Comparison of ENCODE assay signal across 15 cellular contexts in genomic region chr15:76170426-76170800, GRCh38.
A peak's percentile ranks its signal among the peaks of the same experiment; 100 is the strongest.
DNase-seq lines count a peak whose midpoint lies in the region; ATAC-seq and TF ChIP-seq lines count a peak whose summit lies in the region.
"Had no signal": no experiment of that assay in that cellular context is flagged by ENCODE, and none has a peak within 500 bp of the region (broad histone marks: within the 10 kb centered on the region; RNA-seq: fewer than 3 reads in every experiment).

No MANE protein-coding gene starts in this region.

- no peaks in the 10 kb centered on the region for H4K20me1 ChIP-seq in IMR-90 (ENCODE audit: insufficient read depth, low read length)

- H2BK5ac ChIP-seq in IMR-90 (ENCODE audit: low read depth, low read length, poor library complexity, severe bottlenecking) (peak overlapping the region; percentile 46), neuronal stem cell (ENCODE audit: low read length) (no peak overlapping the region)

- in situ Hi-C loops in IMR-90 (cut with MboI; ENCODE audit: low sequenced_read_pairs), result no loop called here

- POLR2A ChIA-PET in IMR-90 (lab: Charles Lee; ENCODE audit: unreplicated experiment), result no interaction called here

- 100% methylated on average over 5 of the region's 8 CpGs; no CpG with 5 or more reads in 1 of the 2 experiments for WGBS in IMR-90 (ENCODE audit: extremely low coverage in 2 of 2, insufficient read length in 1 of 2), 2 experiments
- WGBS in neuronal stem cell (ENCODE audit: extremely low coverage in 2 of 2, insufficient read length in 2 of 2, insufficient replicate concordance in 1 of 2), 2 donors, result no CpG with 5 or more reads among the region's 8 CpGs
- WGBS in suprapubic skin, result 82% methylated on average over 2 of the region's 8 CpGs

- intact Hi-C loops in IMR-90 (cut with micrococcal nuclease), result no loop called here
- intact Hi-C loops in dendritic cell treated with granulocyte-macrophage colony-stimulating factor and Interleukin-4, amounts not matched to agents 40 ng/mL and 50 ng/mL, for 4 days (cut with micrococcal nuclease), result no loop called here

- H3K4me1 Mint-ChIP-seq in dendritic cell treated with granulocyte-macrophage colony-stimulating factor and Interleukin-4, amounts not matched to agents 40 ng/mL and 50 ng/mL, for 4 days (ENCODE audit: low read depth), result peaks cover 62% of the 10 kb centered on the region

- H4K91ac ChIP-seq in IMR-90 (ENCODE audit: insufficient read depth, low read depth, low read length) (peak overlapping the region; percentile 85), neuronal stem cell (ENCODE audit: low read depth, low read length, poor library complexity) (peak overlapping the region; percentile 81)

- no peak overlapping the region for H3K9ac ChIP-seq in IMR-90 (ENCODE audit: low read depth, low read length)
- H3K9ac ChIP-seq in neuronal stem cell (ENCODE audit: low read depth, low read length, poor library complexity), result peak overlapping the region; percentile 13
- H3K9ac ChIP-seq: KMS-11 had no signal

- H2AFZ ChIP-seq in IMR-90 (replicated peaks; ENCODE audit: low read length, poor library complexity) (peak overlapping the region; percentile 74), neuronal stem cell (ENCODE audit: low read length) (no peak overlapping the region)

- H3K36me3 ChIP-seq in IMR-90 (ENCODE audit: control insufficient read depth, insufficient read depth, low read length) (no peaks in the 10 kb centered on the region), neuronal stem cell (replicated peaks in 1 of 2; ENCODE audit: control insufficient read depth in 2 of 2, insufficient read depth in 2 of 2, low read length in 2 of 2) (no peaks in the 10 kb centered on the region), suprapubic skin (no peaks in the 10 kb centered on the region)
- H3K36me3 ChIP-seq: MG63, Peyer's patch had no signal

- H3K14ac ChIP-seq in IMR-90 (replicated peaks; ENCODE audit: low read depth, low read length) (peak overlapping the region; percentile 45; the same call in 1 of the 2 replicates), neuronal stem cell (ENCODE audit: low read length) (peak overlapping the region; percentile 83)

- TF ChIP-seq POLR2A in IMR-90 (IDR thresholded peaks at IDR 0.05; ENCODE audit: low read depth, low read length) (no peak), suprapubic skin (IDR thresholded peaks at IDR 0.05) (no peak)

- H2AK9ac ChIP-seq in IMR-90 (replicated peaks; ENCODE audit: low read depth, low read length, poor library complexity), result no peak overlapping the region

- H2BK15ac ChIP-seq in IMR-90 (ENCODE audit: low read depth, low read length), result no peak overlapping the region; the same call in 2 of the 3 replicates
- H2BK15ac ChIP-seq in neuronal stem cell (ENCODE audit: low read length), result no peak overlapping the region

- no peak for TF ChIP-seq RAD21 in IMR-90 (IDR thresholded peaks at IDR 0.05; ENCODE audit: low read length)

- H3K4me1 ChIP-seq in IMR-90 (ENCODE audit: control insufficient read depth, insufficient read depth, low read length) (peaks cover 10% of the 10 kb centered on the region), neuronal stem cell (ENCODE audit: control insufficient read depth in 2 of 2, insufficient read depth in 1 of 2, low read depth in 1 of 2, low read length in 2 of 2) (no peaks in the 10 kb centered on the region), suprapubic skin (peaks cover 17% of the 10 kb centered on the region)
- H3K4me1 ChIP-seq: Peyer's patch had no signal

- DNase-seq in IMR-90, result no peak
- DNase-seq in neuronal stem cell (ENCODE audit: low spot score), result no peak
- DNase-seq in suprapubic skin (ENCODE audit: low spot score in 2 of 2), result no peak
- DNase-seq in SKM-1 (lab: John Stamatoyannopoulos, UW; ENCODE audit: unreplicated experiment), result no peak
- DNase-seq in Ammon's horn (ENCODE audit: low spot score), result no peak
- no peak for DNase-seq in HK-2 (ENCODE audit: unreplicated experiment)
- DNase-seq: ACHN, MG63, NCI-H1092 treated with DMSO at 0.1 percent for 48 hours, NCI-H1694, NCI-H2171, Peyer's patch, SIG-M5 had no signal

- H3K9me3 ChIP-seq in IMR-90 (ENCODE audit: control insufficient read depth, insufficient read depth, low read length), result no peaks in the 10 kb centered on the region
- H3K9me3 ChIP-seq in neuronal stem cell (replicated peaks in 1 of 2; ENCODE audit: control insufficient read depth in 2 of 2, insufficient read depth in 1 of 2, low read depth in 1 of 2, low read length in 2 of 2), result peaks cover 0 to 6% of the 10 kb centered on the region in 2 donors
- H3K9me3 ChIP-seq in suprapubic skin, result no peaks in the 10 kb centered on the region
- H3K9me3 ChIP-seq: MG63, Peyer's patch had no signal

- H2BK120ac ChIP-seq in IMR-90 (ENCODE audit: low read depth, low read length) (peak overlapping the region; percentile 67; the same call in 1 of the 2 replicates), neuronal stem cell (ENCODE audit: low read depth, low read length) (peak overlapping the region; percentile 27)

- no peak overlapping the region for H3K23ac ChIP-seq in IMR-90 (ENCODE audit: low read depth, low read length)
- peak overlapping the region; percentile 27 for H3K23ac ChIP-seq in neuronal stem cell (ENCODE audit: low read depth, low read length, poor library complexity)

- H3K18ac ChIP-seq in IMR-90 (ENCODE audit: low read depth, low read length) (peak overlapping the region; percentile 39), neuronal stem cell (ENCODE audit: low read length) (peak overlapping the region; percentile 64)

- H3K27me3 ChIP-seq in IMR-90 (ENCODE audit: control insufficient read depth, insufficient read depth, low read length), result no peaks in the 10 kb centered on the region; the same call in 1 of the 2 replicates
- peaks cover 0 to 4% (median 0%) of the 10 kb centered on the region in 3 experiments for H3K27me3 ChIP-seq in neuronal stem cell (ENCODE audit: control insufficient read depth in 3 of 3, insufficient read depth in 3 of 3, low read depth in 1 of 3, low read length in 3 of 3)
- no peaks in the 10 kb centered on the region for H3K27me3 ChIP-seq in suprapubic skin
- H3K27me3 ChIP-seq: MG63, Peyer's patch had no signal

- H3K36me3 Mint-ChIP-seq in dendritic cell treated with granulocyte-macrophage colony-stimulating factor and Interleukin-4, amounts not matched to agents 40 ng/mL and 50 ng/mL, for 4 days (ENCODE audit: low read depth), result no peaks in the 10 kb centered on the region

- no peak for TF ChIP-seq EP300 in suprapubic skin (IDR thresholded peaks at IDR 0.05)

- H3K27me3 Mint-ChIP-seq in dendritic cell treated with granulocyte-macrophage colony-stimulating factor and Interleukin-4, amounts not matched to agents 40 ng/mL and 50 ng/mL, for 4 days, result peaks cover 7% of the 10 kb centered on the region

- peak overlapping the region; percentile 67 for H3K4ac ChIP-seq in IMR-90 (ENCODE audit: low read depth, low read length)
- peak overlapping the region; percentile 29 for H3K4ac ChIP-seq in neuronal stem cell (ENCODE audit: low read length)

- BruUV-seq in IMR-90 (replicated peaks; lab: Mats Ljungman, UMichigan), result no TSS peak

- peaks cover 8% of the 10 kb centered on the region; the same call in 1 of the 2 replicates for H3K9me1 ChIP-seq in IMR-90 (ENCODE audit: insufficient read depth, low read length)

- H3K27ac Mint-ChIP-seq in dendritic cell treated with granulocyte-macrophage colony-stimulating factor and Interleukin-4, amounts not matched to agents 40 ng/mL and 50 ng/mL, for 4 days, result peak overlapping the region; percentile 94

- H2AK5ac ChIP-seq in IMR-90 (ENCODE audit: low read depth, low read length), result peak overlapping the region; percentile 51; the same call in 1 of the 2 replicates
- H2AK5ac ChIP-seq in neuronal stem cell (ENCODE audit: low read depth, low read length), result peak overlapping the region; percentile 77

- 0 out of 2 replicates have a peak overlapping the region, but pooled peaks have one; percentile 30 for H4K5ac ChIP-seq in IMR-90 (ENCODE audit: low read depth, low read length)

- H4K8ac ChIP-seq in IMR-90 (ENCODE audit: low read depth in 2 of 2, low read length in 2 of 2), result peak overlapping the region; percentile 7 to 61; a peak in 2 of 4 replicates
- H4K8ac ChIP-seq in neuronal stem cell (ENCODE audit: low read depth, low read length), result no peak overlapping the region

- H3K4me3 ChIP-seq in IMR-90 (ENCODE audit: insufficient read depth, low read depth, low read length) (no peak overlapping the region), neuronal stem cell (ENCODE audit: low read length in 2 of 2) (no peak overlapping the region), suprapubic skin (no peak overlapping the region)
- H3K4me3 ChIP-seq: MG63, Peyer's patch had no signal

- H3K27ac ChIP-seq in IMR-90 (ENCODE audit: insufficient read depth, low read length), result peak overlapping the region; percentile 23; the same call in 1 of the 2 replicates
- H3K27ac ChIP-seq in neuronal stem cell (replicated peaks; ENCODE audit: low read length), result no peak overlapping the region
- peak overlapping the region; percentile 88 for H3K27ac ChIP-seq in suprapubic skin
- H3K27ac ChIP-seq: KMS-11 had no signal

- H3K4me3 Mint-ChIP-seq in dendritic cell treated with granulocyte-macrophage colony-stimulating factor and Interleukin-4, amounts not matched to agents 40 ng/mL and 50 ng/mL, for 4 days, result peak overlapping the region; percentile 32

- H2BK12ac ChIP-seq in neuronal stem cell (ENCODE audit: low read length), result no peak overlapping the region

- dilution Hi-C loops in IMR-90 (cut with HindIII; ENCODE audit: low sequenced_read_pairs, unreplicated experiment), result no loop called here

- no peaks in the 10 kb centered on the region for H3K9me3 Mint-ChIP-seq in dendritic cell treated with granulocyte-macrophage colony-stimulating factor and Interleukin-4, amounts not matched to agents 40 ng/mL and 50 ng/mL, for 4 days

- CTCF ChIA-PET in IMR-90 (lab: Yijun Ruan, JAX), result no interaction called here

- H3K4me2 ChIP-seq in IMR-90 (ENCODE audit: low read depth, low read length) (no peak overlapping the region), neuronal stem cell (ENCODE audit: insufficient read depth, low read length, poor library complexity, severe bottlenecking) (no peak overlapping the region)
- H3K4me2 ChIP-seq: KMS-11 had no signal

- no peak for TF ChIP-seq CTCF in IMR-90 (conservative IDR thresholded peaks at IDR 0.05; ENCODE audit: low read depth, low read length)
- no peak for TF ChIP-seq CTCF in suprapubic skin (IDR thresholded peaks at IDR 0.05)

- ATAC-seq in IMR-90 (ENCODE audit: low read depth), result no peak

- H3K56ac ChIP-seq in IMR-90 (ENCODE audit: extremely low read depth, insufficient read depth, low read length), result no peak overlapping the region

- H2BK20ac ChIP-seq in IMR-90 (ENCODE audit: low read depth, low read length), result peak overlapping the region; percentile 76; the same call in 1 of the 2 replicates

- H3K79me1 ChIP-seq in IMR-90 (ENCODE audit: low read depth in 1 of 2, low read length in 2 of 2), result no peaks in the 10 kb centered on the region
- H3K79me1 ChIP-seq in neuronal stem cell (ENCODE audit: low read depth, low read length), result no peaks in the 10 kb centered on the region

TF ChIP-seq in IMR-90, 13 proteins besides CTCF, POLR2A, EP300 and RAD21 (continues in another document):
- TF ChIP-seq MAFK (IDR thresholded peaks at IDR 0.05; ENCODE audit: low read depth, low read length) (no peak), RFX5 (IDR thresholded peaks at IDR 0.05; ENCODE audit: low read depth, low read length) (no peak), BHLHE40 (IDR thresholded peaks at IDR 0.05; ENCODE audit: low read depth, low read length) (no peak), SMC3 (IDR thresholded peaks at IDR 0.05; ENCODE audit: low read depth, low read length) (no peak)
